In genomic region chr5:173029499-173029921, GRCh38 we compare ENCODE assay signal across 13 cellular contexts. TPM values are rescaled to one million over a fixed set of nuclear protein-coding genes. Genes with fewer than 3 reads are reported as not detected.
A peak's percentile ranks its signal among the peaks of the same experiment; 100 is the strongest.
DNase-seq lines count a peak whose midpoint lies in the region; ATAC-seq, FAIRE-seq and TF ChIP-seq lines count a peak whose summit lies in the region.
"Had no signal": no experiment of that assay in that cellular context is flagged by ENCODE, and none has a peak within 500 bp of the region (broad histone marks: within the 10 kb centered on the region; RNA-seq: fewer than 3 reads in every experiment).

No MANE protein-coding gene starts in this region.

- in situ Hi-C loops in gastrocnemius medialis (cut with MboI; ENCODE audit: low sequenced_read_pairs in 4 of 4), result no loop called here

- no peak overlapping the region for H3K9ac ChIP-seq in SK-N-MC (ENCODE audit: insufficient read length)
- H3K9ac ChIP-seq: GM23248 had no signal

- TF ChIP-seq POLR2A in gastrocnemius medialis (IDR thresholded peaks at IDR 0.05), result no peak
- TF ChIP-seq POLR2A in lower leg skin (IDR thresholded peaks at IDR 0.05), result no peak
- no peak for TF ChIP-seq POLR2A in GM12892 (IDR thresholded peaks at IDR 0.05; ENCODE audit: low read depth, low read length)

- no peak overlapping the region for H3K4me3 ChIP-seq in SK-N-MC
- peak overlapping the region; percentile 23 for H3K4me3 ChIP-seq in left ventricle myocardium inferior
- no peak overlapping the region for H3K4me3 ChIP-seq in gastrocnemius medialis
- H3K4me3 ChIP-seq in lower leg skin (ENCODE audit: low read depth, poor library complexity, severe bottlenecking), result no peak overlapping the region
- H3K4me3 ChIP-seq: GM23248 had no signal

- TF ChIP-seq CTCF in left ventricle myocardium inferior (IDR thresholded peaks at IDR 0.05; ENCODE audit: borderline replicate concordance), result no peak
- TF ChIP-seq CTCF in gastrocnemius medialis (IDR thresholded peaks at IDR 0.05 in 4 of 5, conservative IDR thresholded peaks at IDR 0.05 in 1 of 5), result no peak
- no peak for TF ChIP-seq CTCF in lower leg skin (IDR thresholded peaks at IDR 0.05)

- FAIRE-seq in GM12892 (lab: Jason Lieb, UNC), result no peak
- FAIRE-seq: colon had no signal

- ATAC-seq in GM18907 (IDR thresholded peaks at IDR 0.05; ENCODE audit: unreplicated experiment) (peak; percentile 60), gastrocnemius medialis (no peak)

- H3K4me1 ChIP-seq in left ventricle myocardium inferior (peaks cover 38% of the 10 kb centered on the region), gastrocnemius medialis (peaks cover 19 to 25% of the 10 kb centered on the region in 2 donors)

- H3K27me3 ChIP-seq in left ventricle myocardium inferior (ENCODE audit: low read depth) (no peaks in the 10 kb centered on the region), gastrocnemius medialis (no peaks in the 10 kb centered on the region)

- DNase-seq in SK-N-MC (ENCODE audit: low read depth, low spot score), result no peak
- DNase-seq in left ventricle myocardium inferior, result no peak
- no peak for DNase-seq in gastrocnemius medialis
- no peak for DNase-seq in NCI-H2196 (lab: John Stamatoyannopoulos, UW; ENCODE audit: unreplicated experiment)
- DNase-seq in lower leg skin (ENCODE audit: low spot score in 2 of 2), result no peak
- no peak for DNase-seq in GM12892 (ENCODE audit: insufficient read length)
- DNase-seq in NK-92 treated with Interleukin-12 subunit alpha and Interleukin-12 subunit beta, amount 100 ng/mL, for 24 hours (lab: John Stamatoyannopoulos, UW), result no peak
- DNase-seq: activated CD4-positive, CD25-positive, alpha-beta regulatory T cell; activated gamma-delta T cell; GM23248; nephron progenitor cell had no signal

- H3K36me3 ChIP-seq in SK-N-MC (ENCODE audit: insufficient read depth, low read length) (peaks cover 1% of the 10 kb centered on the region; the same call in 1 of the 2 replicates), left ventricle myocardium inferior (no peaks in the 10 kb centered on the region), gastrocnemius medialis (peaks cover 0 to 6% of the 10 kb centered on the region in 2 donors)

- 76 to 81% methylated on average over 5 of the region's 5 CpGs for WGBS in lower leg skin, 2 donors

- H3K9me3 ChIP-seq in SK-N-MC (ENCODE audit: low read depth, low read length) (no peaks in the 10 kb centered on the region), left ventricle myocardium inferior (replicated peaks) (no peaks in the 10 kb centered on the region), gastrocnemius medialis (no peaks in the 10 kb centered on the region)

- intact Hi-C loops in left ventricle myocardium inferior (cut with micrococcal nuclease) (no loop called here), gastrocnemius medialis (cut with DNase I; ENCODE audit: low total_unique reads) (no loop called here), lower leg skin (cut with DNase I; ENCODE audit: low total_unique reads) (no loop called here)

- H3K27ac ChIP-seq in SK-N-MC, result peak overlapping the region; percentile 1; the same call in 1 of the 2 replicates
- peak overlapping the region; percentile 79 for H3K27ac ChIP-seq in left ventricle myocardium inferior (replicated peaks)
- H3K27ac ChIP-seq in gastrocnemius medialis, result peak overlapping the region; percentile 35 to 60 (median 54)
- H3K27ac ChIP-seq: GM23248 had no signal

RNA-seq across cellular contexts. Expression of gene CREBRF, which starts 26.6 kb away (rescaled TPM):
- 24.1 TPM for total RNA-seq in left ventricle myocardium inferior
- total RNA-seq in gastrocnemius medialis, result 10 to 100 TPM; 20.3 to 35.0 (median 25.5) TPM
- 10 to 100 TPM; 34.1 to 59.5 (median 42.1) TPM for total RNA-seq in lower leg skin
- polyA plus RNA-seq in GM12892 (2012; ENCODE audit: missing spikeins), result 10.9 TPM

RNA-seq across cellular contexts. Expression of gene ATP6V0E1, which starts 45.9 kb away (rescaled TPM):
- total RNA-seq in left ventricle myocardium inferior (208 TPM), gastrocnemius medialis (100 to 1,000 TPM; 101 to 183 (median 164) TPM), lower leg skin (100 to 1,000 TPM in 1 of 4 donors, 10 to 100 TPM in 3; 47.3 to 110 (median 86.4) TPM)
- 277 TPM for polyA plus RNA-seq in GM12892 (2012; ENCODE audit: missing spikeins)

Comparison
In these comparisons a context has a peak if more than half of its experiments do, and no peak if none do; other contexts are left out.
1. H3K27ac ChIP-seq: peak in every context shown above with its lines; median percentile 79 in left ventricle myocardium inferior; 54 in gastrocnemius medialis; 1 in SK-N-MC.